9 cellular contexts compared by ENCODE assay signal in genomic region chr13:95530178-95530577, GRCh38. TPM values are rescaled to one million over a fixed set of nuclear protein-coding genes. Genes with fewer than 3 reads are reported as not detected.
A peak's percentile ranks its signal among the peaks of the same experiment; 100 is the strongest.
DNase-seq lines count a peak whose midpoint lies in the region; ATAC-seq and TF ChIP-seq lines count a peak whose summit lies in the region.
"Had no signal": no experiment of that assay in that cellular context is flagged by ENCODE, and none has a peak within 500 bp of the region (broad histone marks: within the 10 kb centered on the region; RNA-seq: fewer than 3 reads in every experiment).

No MANE protein-coding gene starts in this region.

- H2AFZ ChIP-seq in mammary epithelial cell (ENCODE audit: low read depth, low read length), result peak overlapping the region; percentile 66

- H3K9me3 ChIP-seq in mammary epithelial cell (replicated peaks; ENCODE audit: insufficient read depth, low read length), result no peaks in the 10 kb centered on the region
- no peaks in the 10 kb centered on the region for H3K9me3 ChIP-seq in psoas muscle
- no peaks in the 10 kb centered on the region for H3K9me3 ChIP-seq in naive thymus-derived CD4-positive, alpha-beta T cell (ENCODE audit: control insufficient read depth in 2 of 3, low read length in 3 of 3)
- no peaks in the 10 kb centered on the region for H3K9me3 ChIP-seq in heart left ventricle

- H3K36me3 ChIP-seq in mammary epithelial cell (ENCODE audit: insufficient read depth, low read length) (no peaks in the 10 kb centered on the region), psoas muscle (ENCODE audit: insufficient read depth in 1 of 2, low read depth in 1 of 2) (no peaks in the 10 kb centered on the region), heart left ventricle (no peaks in the 10 kb centered on the region)
- no peaks in the 10 kb centered on the region for H3K36me3 ChIP-seq in naive thymus-derived CD4-positive, alpha-beta T cell (ENCODE audit: control insufficient read depth in 2 of 3, insufficient read depth in 3 of 3, low read length in 3 of 3)

- H3K27me3 ChIP-seq in mammary epithelial cell (ENCODE audit: insufficient read depth, low read length) (no peaks in the 10 kb centered on the region), psoas muscle (ENCODE audit: insufficient read depth in 3 of 3, low read length in 2 of 3) (no peaks in the 10 kb centered on the region), heart left ventricle (peaks cover 0 to 4% (median 0%) of the 10 kb centered on the region in 9 donors)
- no peaks in the 10 kb centered on the region for H3K27me3 ChIP-seq in naive thymus-derived CD4-positive, alpha-beta T cell (ENCODE audit: control insufficient read depth in 2 of 2, insufficient read depth in 2 of 2, low read length in 2 of 2)

- CTCF ChIA-PET in mammary epithelial cell (lab: Charles Lee; ENCODE audit: low non-redundant PET), result no interaction called here
- CTCF ChIA-PET in naive thymus-derived CD4-positive, alpha-beta T cell (lab: Charles Lee), result interaction anchor here (0.7 kb wide), 1 partner anchor 824 kb away, joined by 3 read pairs; no protein-coding TSS in a partner anchor

- H3K79me2 ChIP-seq in mammary epithelial cell (ENCODE audit: insufficient read depth, low read length), result no peaks in the 10 kb centered on the region

- intact Hi-C loops in mammary epithelial cell (cut with micrococcal nuclease) (no loop called here), psoas muscle (cut with DNase I) (loop anchor here in 1 of 2 donors (10.0 kb wide), 1 partner anchor 145 kb away; the partner anchor contains the start of gene DNAJC3), heart left ventricle (cut with DNase I) (loop anchor here in 5 of 10 donors (10.0 kb wide), 3 partner anchors 125 to 305 kb away; no protein-coding TSS in a partner anchor)
- intact Hi-C loops in naive thymus-derived CD4-positive, alpha-beta T cell (cut with micrococcal nuclease), result no loop called here

- peaks cover 17 to 55% (median 34%) of the 10 kb centered on the region in 5 donors for H3K27me3 Mint-ChIP-seq in naive thymus-derived CD4-positive, alpha-beta T cell

- TF ChIP-seq CTCF in mammary epithelial cell (conservative IDR thresholded peaks at IDR 0.05 in 1 of 2, IDR thresholded peaks at IDR 0.05 in 1 of 2; ENCODE audit: extremely low read depth in 1 of 2, insufficient read depth in 1 of 2, low read depth in 1 of 2, low read length in 2 of 2), result peak in 1 of 2 donors; percentile 27
- TF ChIP-seq CTCF in psoas muscle (IDR thresholded peaks at IDR 0.05), result no peak
- no peak for TF ChIP-seq CTCF in heart left ventricle (IDR thresholded peaks at IDR 0.05)

- H3K4me1 Mint-ChIP-seq in naive thymus-derived CD4-positive, alpha-beta T cell, result no peaks in the 10 kb centered on the region

- H3K4me1 ChIP-seq in mammary epithelial cell (ENCODE audit: insufficient read depth, low read length) (peaks cover 14% of the 10 kb centered on the region), psoas muscle (peaks cover 3% of the 10 kb centered on the region), heart left ventricle (no peaks in the 10 kb centered on the region)
- no peaks in the 10 kb centered on the region for H3K4me1 ChIP-seq in naive thymus-derived CD4-positive, alpha-beta T cell (ENCODE audit: control insufficient read depth in 2 of 2, insufficient read depth in 2 of 2, low read length in 2 of 2)

- no peak overlapping the region for H3K4me2 ChIP-seq in mammary epithelial cell (ENCODE audit: insufficient read depth, low read depth, low read length)

- in situ Hi-C loops in mammary epithelial cell (cut with MboI; ENCODE audit: low sequenced_read_pairs in 2 of 2), result no loop called here

- dilution Hi-C loops in mammary epithelial cell (cut with HindIII; ENCODE audit: low sequenced_read_pairs), result no loop called here

- no peak overlapping the region for H3K27ac Mint-ChIP-seq in naive thymus-derived CD4-positive, alpha-beta T cell

- no peak overlapping the region for H3K9ac ChIP-seq in mammary epithelial cell (ENCODE audit: insufficient read depth, low read length)

- H3K4me3 ChIP-seq in mammary epithelial cell (replicated peaks in 1 of 3; ENCODE audit: insufficient read depth in 1 of 3, low read depth in 2 of 3, low read length in 3 of 3), result no peak overlapping the region
- H3K4me3 ChIP-seq in psoas muscle, result no peak overlapping the region
- H3K4me3 ChIP-seq in naive thymus-derived CD4-positive, alpha-beta T cell (ENCODE audit: low read length), result no peak overlapping the region
- no peak overlapping the region for H3K4me3 ChIP-seq in heart left ventricle

- DNase-seq in HT1080 (ENCODE audit: low read depth), result peak; percentile 98
- peak; percentile 16 for DNase-seq in NCI-H446 treated with DMSO at 0.1 percent for 48 hours (lab: John Stamatoyannopoulos, UW)
- DNase-seq in mammary epithelial cell, result peak; percentile 83
- peak in 1 of 2 donors; percentile 13 for DNase-seq in psoas muscle
- DNase-seq in naive thymus-derived CD4-positive, alpha-beta T cell, result no peak
- DNase-seq in heart left ventricle, result no peak
- no peak for DNase-seq in HUDEP-2 (lab: John Stamatoyannopoulos, UW; ENCODE audit: unreplicated experiment in 76 of 76)
- DNase-seq: small intestine had no signal

- no peaks in the 10 kb centered on the region for H4K20me1 ChIP-seq in mammary epithelial cell (ENCODE audit: insufficient read depth, low read length)

- ATAC-seq in psoas muscle (peak; percentile 89 to 95 (median 91)), heart left ventricle (no peak), HG02870 (IDR thresholded peaks at IDR 0.05; ENCODE audit: unreplicated experiment) (no peak)
- no peak for ATAC-seq in naive thymus-derived CD4-positive, alpha-beta T cell

- 21% methylated on average over 5 of the region's 5 CpGs for WGBS in mammary epithelial cell (ENCODE audit: low coverage, missing lambda C conversion rate)
- 12 to 15% (median 13%) methylated on average over 5 of the region's 5 CpGs for WGBS in psoas muscle, 3 donors
- WGBS in heart left ventricle, 4 donors, result 48 to 66% (median 61%) methylated on average over 5 of the region's 5 CpGs

- H3K4me3 Mint-ChIP-seq in naive thymus-derived CD4-positive, alpha-beta T cell, result no peak overlapping the region

- H3K9me3 Mint-ChIP-seq in naive thymus-derived CD4-positive, alpha-beta T cell, result peaks cover 0 to 12% (median 0%) of the 10 kb centered on the region in 11 donors

- POLR2A ChIA-PET in naive thymus-derived CD4-positive, alpha-beta T cell (lab: Charles Lee), result no interaction called here

- no peak overlapping the region for H3K27ac ChIP-seq in mammary epithelial cell (ENCODE audit: insufficient read depth, low read depth, low read length)
- no peak overlapping the region for H3K27ac ChIP-seq in psoas muscle
- H3K27ac ChIP-seq in naive thymus-derived CD4-positive, alpha-beta T cell (ENCODE audit: low read depth, low read length), result no peak overlapping the region
- H3K27ac ChIP-seq in heart left ventricle, result no peak overlapping the region

- BruUV-seq in mammary epithelial cell (replicated peaks; lab: Mats Ljungman, UMichigan), result no TSS peak

- TF ChIP-seq POLR2A in heart left ventricle (IDR thresholded peaks at IDR 0.05), result no peak

- H3K36me3 Mint-ChIP-seq in naive thymus-derived CD4-positive, alpha-beta T cell, result peaks cover 0 to 4% (median 0%) of the 10 kb centered on the region in 5 donors

RNA-seq across cellular contexts. Expression of gene CLDN10, which starts 22.3 kb away (rescaled TPM):
- not detected in 2 replicates for total RNA-seq in HT1080 (2014; rRNA removed; shearing (Covaris generic))
- polyA plus RNA-seq in HT1080 (2015; cell fraction: cytosol; rRNA removed), result not detected in 2 replicates
- polyA plus RNA-seq in HT1080 (2015; cell fraction: nucleus; rRNA removed), result not detected in 2 replicates
- total RNA-seq in mammary epithelial cell (under 1 TPM in 1 of 2 donors, not detected in 1; 0.17 TPM), psoas muscle (under 1 TPM in 2 of 4 donors, not detected in 2; 0.11 to 0.17 TPM), heart left ventricle (under 1 TPM in 2 of 9 donors, not detected in 7; 0.23 to 0.52 TPM)
- polyA plus RNA-seq in mammary epithelial cell (not detected), psoas muscle (under 1 TPM; 0.04 to 0.26 (median 0.14) TPM), heart left ventricle (under 1 TPM; 0.12 to 0.34 TPM)
- not detected for polyA minus RNA-seq in mammary epithelial cell
- total RNA-seq in naive thymus-derived CD4-positive, alpha-beta T cell, result not detected
- not detected for polyA plus RNA-seq in naive thymus-derived CD4-positive, alpha-beta T cell

Comparison
In these comparisons a context has a peak if more than half of its experiments do, and no peak if none do; other contexts are left out.
1. DNase-seq: peak in HT1080 (single experiment), NCI-H446 treated with DMSO at 0.1 percent for 48 hours (single experiment) and mammary epithelial cell (single experiment); none in naive thymus-derived CD4-positive, alpha-beta T cell (0 of 9), heart left ventricle (0 of 5) and HUDEP-2 (0 of 76).
2. ATAC-seq: peak in psoas muscle (4 of 4); none in naive thymus-derived CD4-positive, alpha-beta T cell (single experiment), heart left ventricle (0 of 4) and HG02870 (single experiment).